ENCODE assay signal across 1 cellular context in the genomic region with DNA sequence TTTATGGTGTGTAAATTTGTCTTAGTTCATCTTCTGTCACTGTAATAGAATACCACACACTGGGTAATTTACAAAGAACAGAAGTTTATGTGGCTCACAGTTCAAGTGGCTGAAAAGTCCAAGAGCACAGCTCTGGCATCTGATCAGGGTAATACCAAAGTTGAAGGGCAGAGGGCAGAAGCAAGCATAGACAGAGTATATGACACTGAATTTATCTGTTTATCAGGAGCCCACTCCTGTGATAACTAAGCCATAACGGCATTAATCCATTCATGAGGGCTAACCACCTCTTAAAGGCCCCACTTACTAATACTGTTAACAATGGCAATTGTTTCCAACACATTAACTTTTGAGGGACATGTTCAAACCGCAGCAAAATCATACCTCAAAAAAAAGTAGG.
TF ChIP-seq lines count a peak whose summit lies in the region.

No MANE protein-coding gene starts in this region.

TF ChIP-seq in IMR-90, 13 proteins besides CTCF, POLR2A, EP300 and RAD21 (continued from another document):
- TF ChIP-seq CEBPB (IDR thresholded peaks at IDR 0.05; ENCODE audit: low read depth, low read length) (no peak), RFX5 (IDR thresholded peaks at IDR 0.05; ENCODE audit: low read depth, low read length) (no peak), MXI1 (IDR thresholded peaks at IDR 0.05; ENCODE audit: borderline replicate concordance, low read depth, low read length) (no peak), SMC3 (IDR thresholded peaks at IDR 0.05; ENCODE audit: low read depth, low read length) (no peak), FOS (IDR thresholded peaks at IDR 0.05; ENCODE audit: low read depth, low read length) (no peak), MAFK (IDR thresholded peaks at IDR 0.05; ENCODE audit: low read depth, low read length) (no peak), NFE2L2 (IDR thresholded peaks at IDR 0.05; ENCODE audit: low read depth, low read length) (no peak), USF2 (IDR thresholded peaks at IDR 0.05; ENCODE audit: low read depth, low read length) (no peak)
- TF ChIP-seq, protein P1, sequence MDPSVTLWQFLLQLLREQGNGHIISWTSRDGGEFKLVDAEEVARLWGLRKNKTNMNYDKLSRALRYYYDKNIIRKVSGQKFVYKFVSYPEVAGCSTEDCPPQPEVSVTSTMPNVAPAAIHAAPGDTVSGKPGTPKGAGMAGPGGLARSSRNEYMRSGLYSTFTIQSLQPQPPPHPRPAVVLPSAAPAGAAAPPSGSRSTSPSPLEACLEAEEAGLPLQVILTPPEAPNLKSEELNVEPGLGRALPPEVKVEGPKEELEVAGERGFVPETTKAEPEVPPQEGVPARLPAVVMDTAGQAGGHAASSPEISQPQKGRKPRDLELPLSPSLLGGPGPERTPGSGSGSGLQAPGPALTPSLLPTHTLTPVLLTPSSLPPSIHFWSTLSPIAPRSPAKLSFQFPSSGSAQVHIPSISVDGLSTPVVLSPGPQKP (IDR thresholded peaks at IDR 0.05; ENCODE audit: borderline replicate concordance, low read depth, low read length) = no peak
